8 cellular contexts compared by ENCODE assay signal in the genomic region with DNA sequence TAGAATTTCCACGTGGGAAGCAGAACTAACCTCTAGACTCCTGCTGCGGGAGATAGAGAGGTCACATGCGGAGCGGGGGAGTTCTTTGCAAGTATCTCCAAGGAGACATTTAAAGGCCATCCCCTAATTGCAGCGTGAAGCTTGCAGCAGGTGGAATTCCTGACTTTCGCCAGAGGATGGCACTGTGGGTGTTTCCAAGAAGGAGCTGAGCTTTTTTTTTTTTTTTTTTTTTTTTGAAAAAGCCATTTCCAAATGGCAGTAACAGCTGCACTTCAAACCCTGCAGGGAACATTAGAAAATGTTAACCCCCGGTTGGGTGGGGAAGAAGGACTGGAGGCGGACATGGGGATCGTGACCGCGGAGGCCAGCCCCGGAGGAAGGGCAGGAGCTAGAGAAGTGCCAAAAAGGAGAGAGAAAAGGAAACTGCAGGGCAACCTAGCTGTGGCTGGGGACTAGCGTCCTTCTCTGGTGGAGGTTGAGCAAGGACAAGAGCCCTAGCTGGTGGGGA.
DNase-seq lines count a peak whose midpoint lies in the region; ATAC-seq and TF ChIP-seq lines count a peak whose summit lies in the region.

No MANE protein-coding gene starts in this region.

- H3K36me3 ChIP-seq in HUES64 (ENCODE audit: insufficient read depth, low read length) (no peaks in the 10 kb centered on the region), breast epithelium (no peaks in the 10 kb centered on the region)

- WGBS in HUES64, result 3% methylated on average over 13 of the region's 13 CpGs

- no peak for ATAC-seq in HG02623 (IDR thresholded peaks at IDR 0.05; ENCODE audit: unreplicated experiment)
- ATAC-seq in GM21381 (IDR thresholded peaks at IDR 0.05; ENCODE audit: unreplicated experiment), result no peak

- TF ChIP-seq CTCF in breast epithelium (IDR thresholded peaks at IDR 0.05), result peak in 2 of 3 donors; percentile 51 to 60

- H3K27ac ChIP-seq in HUES64 (ENCODE audit: low read depth, low read length), result no peak overlapping the region
- no peak overlapping the region for H3K27ac ChIP-seq in breast epithelium

- H3K4me1 ChIP-seq in HUES64 (ENCODE audit: insufficient read depth, low read length), result peaks cover 5% of the 10 kb centered on the region; the same call in 1 of the 2 replicates
- H3K4me1 ChIP-seq in breast epithelium, result no peaks in the 10 kb centered on the region

- H3K9me3 ChIP-seq in HUES64 (ENCODE audit: insufficient read depth, low read depth, low read length), result no peaks in the 10 kb centered on the region
- H3K9me3 ChIP-seq in breast epithelium, result no peaks in the 10 kb centered on the region

- TF ChIP-seq POLR2A in breast epithelium (IDR thresholded peaks at IDR 0.05), result no peak

- intact Hi-C loops in breast epithelium (cut with DNase I; ENCODE audit: low total_unique reads), result no loop called here

- H3K4me3 ChIP-seq in HUES64 (ENCODE audit: low read length) (peak overlapping the region; percentile 41), breast epithelium (peak overlapping the region in 2 of 3 donors; percentile 24 to 30)

- DNase-seq in EL (peak; percentile 41), NOMO-1 treated with DMSO at 0.1 percent for 48 hours (lab: John Stamatoyannopoulos, UW; ENCODE audit: unreplicated experiment) (peak; percentile 32), breast epithelium (ENCODE audit: low spot score in 2 of 2) (peak; percentile 32 to 57), inferior parietal cortex (ENCODE audit: extremely low spot score) (peak; percentile 77)
- DNase-seq in stimulated activated CD4-positive, alpha-beta T cell treated with anti-CD3 and anti-CD28 coated beads, Interleukin-4, amount 100 ng/mL, for 24 hours, result peak; percentile 10

- H3K9ac ChIP-seq in HUES64 (ENCODE audit: low read depth, low read length), result no peak overlapping the region

- H3K27me3 ChIP-seq in HUES64 (ENCODE audit: insufficient read depth, low read length) (peaks cover 4% of the 10 kb centered on the region; the same call in 1 of the 2 replicates), breast epithelium (no peaks in the 10 kb centered on the region)

Comparison
In these comparisons a context has a peak if more than half of its experiments do, and no peak if none do; other contexts are left out.
1. DNase-seq: peak in every context shown above with its lines; median percentile 77 in inferior parietal cortex; 44 in breast epithelium; 41 in EL; 32 in NOMO-1 treated with DMSO at 0.1 percent for 48 hours; 10 in stimulated activated CD4-positive, alpha-beta T cell treated with anti-CD3 and anti-CD28 coated beads, Interleukin-4, amount 100 ng/mL, for 24 hours.